ENCODE assay signal across 1 cellular context in the genomic region with DNA sequence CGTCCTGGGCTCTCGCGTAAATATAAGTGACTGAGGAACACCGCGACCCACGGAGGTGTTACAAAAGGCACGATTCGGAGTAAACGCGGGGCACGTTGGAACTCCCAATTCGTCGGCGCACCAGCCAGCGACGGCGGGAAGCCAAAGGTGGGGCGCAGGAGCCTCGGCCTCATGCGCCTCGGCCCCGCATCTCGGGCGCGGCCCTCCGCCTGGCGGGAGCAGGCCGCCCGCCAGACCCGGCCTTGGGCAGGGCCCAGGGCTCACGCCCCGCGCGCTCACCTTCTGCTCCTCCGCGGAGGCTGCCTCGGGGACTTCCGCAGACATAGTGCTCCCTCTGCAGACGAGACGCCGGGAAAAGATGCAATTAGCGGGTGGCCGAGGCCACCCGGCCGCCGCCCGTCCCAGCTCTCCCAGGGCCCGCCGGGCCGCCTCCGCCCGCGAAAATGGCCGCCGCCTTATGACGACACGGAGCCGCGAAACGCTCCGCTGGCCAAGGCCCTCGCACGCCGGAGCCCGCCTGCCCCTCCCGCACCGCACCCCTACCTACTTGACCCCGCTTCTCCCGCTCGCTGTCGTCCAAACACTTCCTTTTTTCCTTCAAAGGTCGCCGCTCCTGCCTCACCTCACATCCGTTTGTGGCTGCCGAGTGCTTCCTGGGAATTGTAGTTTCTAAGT.
TF ChIP-seq lines count a peak whose summit lies in the region.

A gene with protein sequence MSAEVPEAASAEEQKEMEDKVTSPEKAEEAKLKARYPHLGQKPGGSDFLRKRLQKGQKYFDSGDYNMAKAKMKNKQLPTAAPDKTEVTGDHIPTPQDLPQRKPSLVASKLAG (minus strand): TSS at position 462 of the 675 bp plus-strand sequence. CDS start 138 bp downstream, at position 324.

TF ChIP-seq in HepG2, 621 proteins besides CTCF, POLR2A, EP300 and RAD21 (continued from another document and continues in another):
- TF ChIP-seq, protein P1, sequence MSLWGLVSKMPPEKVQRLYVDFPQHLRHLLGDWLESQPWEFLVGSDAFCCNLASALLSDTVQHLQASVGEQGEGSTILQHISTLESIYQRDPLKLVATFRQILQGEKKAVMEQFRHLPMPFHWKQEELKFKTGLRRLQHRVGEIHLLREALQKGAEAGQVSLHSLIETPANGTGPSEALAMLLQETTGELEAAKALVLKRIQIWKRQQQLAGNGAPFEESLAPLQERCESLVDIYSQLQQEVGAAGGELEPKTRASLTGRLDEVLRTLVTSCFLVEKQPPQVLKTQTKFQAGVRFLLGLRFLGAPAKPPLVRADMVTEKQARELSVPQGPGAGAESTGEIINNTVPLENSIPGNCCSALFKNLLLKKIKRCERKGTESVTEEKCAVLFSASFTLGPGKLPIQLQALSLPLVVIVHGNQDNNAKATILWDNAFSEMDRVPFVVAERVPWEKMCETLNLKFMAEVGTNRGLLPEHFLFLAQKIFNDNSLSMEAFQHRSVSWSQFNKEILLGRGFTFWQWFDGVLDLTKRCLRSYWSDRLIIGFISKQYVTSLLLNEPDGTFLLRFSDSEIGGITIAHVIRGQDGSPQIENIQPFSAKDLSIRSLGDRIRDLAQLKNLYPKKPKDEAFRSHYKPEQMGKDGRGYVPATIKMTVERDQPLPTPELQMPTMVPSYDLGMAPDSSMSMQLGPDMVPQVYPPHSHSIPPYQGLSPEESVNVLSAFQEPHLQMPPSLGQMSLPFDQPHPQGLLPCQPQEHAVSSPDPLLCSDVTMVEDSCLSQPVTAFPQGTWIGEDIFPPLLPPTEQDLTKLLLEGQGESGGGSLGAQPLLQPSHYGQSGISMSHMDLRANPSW (CRISPR knock-in tag; IDR thresholded peaks at IDR 0.05; ENCODE audit: borderline replicate concordance): no peak; the same call in 1 of the 2 replicates
- TF ChIP-seq HNF4A (CRISPR knock-in tag; IDR thresholded peaks at IDR 0.05) (peak; percentile 48), ZNF572 (CRISPR knock-in tag; IDR thresholded peaks at IDR 0.05) (no peak), PAX8 (CRISPR knock-in tag; IDR thresholded peaks at IDR 0.05; ENCODE audit: borderline replicate concordance) (no peak), KDM6A (CRISPR knock-in tag; IDR thresholded peaks at IDR 0.05; ENCODE audit: low read depth) (no peak), NR2F2 (IDR thresholded peaks at IDR 0.05; ENCODE audit: borderline replicate concordance, low read depth) (peak; percentile 12; the same call in 1 of the 2 replicates), ZSCAN29 (CRISPR knock-in tag; conservative IDR thresholded peaks at IDR 0.05) (no peak), ARID2 (CRISPR knock-in tag; IDR thresholded peaks at IDR 0.05; ENCODE audit: borderline replicate concordance) (peak; percentile 88; the same call in 1 of the 2 replicates), ZNF264 (CRISPR knock-in tag; IDR thresholded peaks at IDR 0.05) (peak; percentile 90; the same call in 1 of the 2 replicates), PRDM4 (CRISPR knock-in tag; IDR thresholded peaks at IDR 0.05; ENCODE audit: borderline replicate concordance) (no peak), ZNF878 (CRISPR knock-in tag; IDR thresholded peaks at IDR 0.05) (peak; percentile 59; the same call in 1 of the 2 replicates), MAFF (IDR thresholded peaks at IDR 0.05; ENCODE audit: low read depth, low read length) (no peak), SMYD3 (CRISPR knock-in tag; IDR thresholded peaks at IDR 0.05) (peak; percentile 55; the same call in 1 of the 2 replicates), TBP (CRISPR knock-in tag; IDR thresholded peaks at IDR 0.05) (no peak), NKX3-1 (CRISPR knock-in tag; IDR thresholded peaks at IDR 0.05) (peak; percentile 89), ZNF839 (CRISPR knock-in tag; IDR thresholded peaks at IDR 0.05; ENCODE audit: borderline replicate concordance) (no peak), PPARG (CRISPR knock-in tag; conservative IDR thresholded peaks at IDR 0.05) (0 out of 2 replicates have a peak, but pooled peaks have one; percentile 14), ZNF562 (CRISPR knock-in tag; IDR thresholded peaks at IDR 0.05; ENCODE audit: borderline replicate concordance) (0 out of 2 replicates have a peak, but pooled peaks have one; percentile 34), SIN3A (IDR thresholded peaks at IDR 0.05; ENCODE audit: borderline replicate concordance, low read depth, low read length) (peak; percentile 57; the same call in 1 of the 2 replicates), MAFK (conservative IDR thresholded peaks at IDR 0.05 in 1 of 2, IDR thresholded peaks at IDR 0.05 in 1 of 2; ENCODE audit: low read length in 2 of 2) (no peak), MAFG (CRISPR knock-in tag; IDR thresholded peaks at IDR 0.05) (no peak), ZNF672 (CRISPR knock-in tag; IDR thresholded peaks at IDR 0.05) (no peak), ZNF724P (CRISPR knock-in tag; IDR thresholded peaks at IDR 0.05; ENCODE audit: borderline replicate concordance) (peak; percentile 88), ZFP36L1 (CRISPR knock-in tag; IDR thresholded peaks at IDR 0.05) (0 out of 2 replicates have a peak, but pooled peaks have one; percentile 63), ZNF646 (CRISPR knock-in tag; IDR thresholded peaks at IDR 0.05) (no peak), HNF1A (IDR thresholded peaks at IDR 0.05; ENCODE audit: low read depth) (no peak), HNF1A (CRISPR knock-in tag; IDR thresholded peaks at IDR 0.05; ENCODE audit: borderline replicate concordance) (peak; percentile 50; the same call in 1 of the 2 replicates)
- TF ChIP-seq, protein P2, sequence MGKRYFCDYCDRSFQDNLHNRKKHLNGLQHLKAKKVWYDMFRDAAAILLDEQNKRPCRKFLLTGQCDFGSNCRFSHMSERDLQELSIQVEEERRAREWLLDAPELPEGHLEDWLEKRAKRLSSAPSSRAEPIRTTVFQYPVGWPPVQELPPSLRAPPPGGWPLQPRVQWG (CRISPR knock-in tag; IDR thresholded peaks at IDR 0.05; ENCODE audit: borderline replicate concordance, low read depth): no peak
- TF ChIP-seq, protein P3, sequence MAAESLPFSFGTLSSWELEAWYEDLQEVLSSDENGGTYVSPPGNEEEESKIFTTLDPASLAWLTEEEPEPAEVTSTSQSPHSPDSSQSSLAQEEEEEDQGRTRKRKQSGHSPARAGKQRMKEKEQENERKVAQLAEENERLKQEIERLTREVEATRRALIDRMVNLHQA (CRISPR knock-in tag; IDR thresholded peaks at IDR 0.05): no peak
- TF ChIP-seq, protein P4, sequence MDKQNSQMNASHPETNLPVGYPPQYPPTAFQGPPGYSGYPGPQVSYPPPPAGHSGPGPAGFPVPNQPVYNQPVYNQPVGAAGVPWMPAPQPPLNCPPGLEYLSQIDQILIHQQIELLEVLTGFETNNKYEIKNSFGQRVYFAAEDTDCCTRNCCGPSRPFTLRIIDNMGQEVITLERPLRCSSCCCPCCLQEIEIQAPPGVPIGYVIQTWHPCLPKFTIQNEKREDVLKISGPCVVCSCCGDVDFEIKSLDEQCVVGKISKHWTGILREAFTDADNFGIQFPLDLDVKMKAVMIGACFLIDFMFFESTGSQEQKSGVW (CRISPR knock-in tag; IDR thresholded peaks at IDR 0.05; ENCODE audit: borderline replicate concordance): no peak
- TF ChIP-seq, protein P5, sequence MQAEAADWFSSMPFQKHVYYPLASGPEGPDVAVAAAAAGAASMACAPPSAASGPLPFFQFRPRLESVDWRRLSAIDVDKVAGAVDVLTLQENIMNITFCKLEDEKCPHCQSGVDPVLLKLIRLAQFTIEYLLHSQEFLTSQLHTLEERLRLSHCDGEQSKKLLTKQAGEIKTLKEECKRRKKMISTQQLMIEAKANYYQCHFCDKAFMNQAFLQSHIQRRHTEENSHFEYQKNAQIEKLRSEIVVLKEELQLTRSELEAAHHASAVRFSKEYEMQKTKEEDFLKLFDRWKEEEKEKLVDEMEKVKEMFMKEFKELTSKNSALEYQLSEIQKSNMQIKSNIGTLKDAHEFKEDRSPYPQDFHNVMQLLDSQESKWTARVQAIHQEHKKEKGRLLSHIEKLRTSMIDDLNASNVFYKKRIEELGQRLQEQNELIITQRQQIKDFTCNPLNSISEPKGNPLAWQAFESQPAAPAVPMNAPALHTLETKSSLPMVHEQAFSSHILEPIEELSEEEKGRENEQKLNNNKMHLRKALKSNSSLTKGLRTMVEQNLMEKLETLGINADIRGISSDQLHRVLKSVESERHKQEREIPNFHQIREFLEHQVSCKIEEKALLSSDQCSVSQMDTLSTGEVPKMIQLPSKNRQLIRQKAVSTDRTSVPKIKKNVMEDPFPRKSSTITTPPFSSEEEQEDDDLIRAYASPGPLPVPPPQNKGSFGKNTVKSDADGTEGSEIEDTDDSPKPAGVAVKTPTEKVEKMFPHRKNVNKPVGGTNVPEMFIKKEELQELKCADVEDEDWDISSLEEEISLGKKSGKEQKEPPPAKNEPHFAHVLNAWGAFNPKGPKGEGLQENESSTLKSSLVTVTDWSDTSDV (CRISPR knock-in tag; IDR thresholded peaks at IDR 0.05): no peak; the same call in 1 of the 2 replicates
